In the genomic region with DNA sequence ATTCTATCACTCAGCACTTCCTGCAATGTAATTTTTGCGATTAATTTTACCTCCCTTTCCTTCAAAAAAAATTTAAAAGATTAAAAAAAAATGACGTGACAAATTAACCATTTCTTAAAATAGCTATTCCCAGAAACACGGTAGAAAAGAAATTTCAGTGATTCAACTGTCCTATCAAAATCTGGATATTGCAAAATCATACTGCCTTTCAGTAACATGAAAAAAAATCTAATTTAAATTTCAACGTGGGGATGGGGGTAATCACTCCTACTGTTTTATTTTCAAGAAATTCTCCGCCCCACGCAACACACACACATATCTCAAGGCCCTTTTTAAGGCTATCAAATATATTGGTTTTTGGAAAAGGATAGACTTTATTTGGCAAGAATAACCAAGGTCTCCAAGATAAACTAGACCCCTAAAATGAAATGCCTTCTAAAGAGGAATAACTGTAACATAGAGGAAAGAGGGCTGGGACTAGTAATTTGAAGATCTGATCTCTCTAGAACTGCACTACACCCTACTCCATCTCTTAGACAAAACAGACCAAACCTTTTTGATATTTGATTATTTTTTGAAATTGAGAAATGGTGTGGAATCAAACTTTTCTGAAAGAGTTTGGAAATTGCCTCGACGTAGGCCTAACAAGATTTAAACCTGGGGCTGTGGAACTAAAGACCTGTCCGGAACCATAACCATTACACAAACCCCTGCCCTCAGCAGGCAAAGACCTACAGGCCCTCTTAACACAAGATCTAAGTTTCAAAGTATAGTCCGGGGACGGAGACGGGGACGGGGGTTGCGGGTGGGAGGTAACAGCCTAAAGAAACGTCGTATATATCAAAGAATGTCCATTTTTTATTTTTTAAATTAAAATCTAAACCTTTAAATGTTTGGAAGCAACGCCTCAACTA, we compare ENCODE assay signal across 8 cellular contexts. TPM values are rescaled to one million over a fixed set of nuclear protein-coding genes. Genes with fewer than 3 reads are reported as not detected.
A peak's percentile ranks its signal among the peaks of the same experiment; 100 is the strongest.
DNase-seq lines count a peak whose midpoint lies in the region; ATAC-seq and TF ChIP-seq lines count a peak whose summit lies in the region.

No MANE protein-coding gene starts in this region.

- peaks cover 7 to 41% of the 10 kb centered on the region in 2 experiments; a peak in 2 of 4 replicates for H3K79me1 ChIP-seq in IMR-90 (ENCODE audit: low read depth in 1 of 2, low read length in 2 of 2)

- H2AK5ac ChIP-seq in IMR-90 (ENCODE audit: low read depth, low read length): no peak overlapping the region

- H2BK120ac ChIP-seq in IMR-90 (ENCODE audit: low read depth, low read length): peak overlapping the region; percentile 27; the same call in 1 of the 2 replicates

- H3K27me3 Mint-ChIP-seq in Calu3 (ENCODE audit: unreplicated experiment): no peaks in the 10 kb centered on the region
- no peaks in the 10 kb centered on the region for H3K27me3 Mint-ChIP-seq in stimulated activated naive CD8-positive, alpha-beta T cell treated with anti-CD3 and anti-CD28 coated beads, Interleukin-15, amount 100 ng/mL, for 72 hours

- H3K36me3 Mint-ChIP-seq in Calu3 (ENCODE audit: insufficient read depth, unreplicated experiment): peaks cover 17% of the 10 kb centered on the region

- H3K9ac ChIP-seq in IMR-90 (ENCODE audit: low read depth, low read length): peak overlapping the region; percentile 98

- intact Hi-C loops in Calu3 (cut with micrococcal nuclease; ENCODE audit: unreplicated experiment) (loop anchor here (5.0 kb wide), 2 partner anchors 52 to 132 kb away; a partner anchor contains a TSS), IMR-90 (cut with micrococcal nuclease) (loop anchor here (1.0 to 5.0 kb wide), 2 partner anchors 47 to 313 kb away; no protein-coding TSS in a partner anchor)

- peaks cover 5% of the 10 kb centered on the region for H3K9me1 ChIP-seq in IMR-90 (ENCODE audit: insufficient read depth, low read length)

- H2BK15ac ChIP-seq in IMR-90 (ENCODE audit: low read depth, low read length): no peak overlapping the region

- peak overlapping the region; percentile 85 for H3K4me3 Mint-ChIP-seq in Calu3 (ENCODE audit: low read depth, unreplicated experiment)
- H3K4me3 Mint-ChIP-seq in stimulated activated naive CD8-positive, alpha-beta T cell treated with anti-CD3 and anti-CD28 coated beads, Interleukin-15, amount 100 ng/mL, for 72 hours: peak overlapping the region; percentile 85 to 97

- H2AK9ac ChIP-seq in IMR-90 (replicated peaks; ENCODE audit: low read depth, low read length, poor library complexity): no peak overlapping the region

- peak overlapping the region; percentile 93 for H3K18ac ChIP-seq in IMR-90 (ENCODE audit: low read depth, low read length)

- peaks cover 11% of the 10 kb centered on the region for H3K4me1 Mint-ChIP-seq in Calu3 (ENCODE audit: low read depth, unreplicated experiment)
- H3K4me1 Mint-ChIP-seq in stimulated activated naive CD8-positive, alpha-beta T cell treated with anti-CD3 and anti-CD28 coated beads, Interleukin-15, amount 100 ng/mL, for 72 hours: peaks cover 40% of the 10 kb centered on the region

- peak overlapping the region; percentile 74 for H2BK5ac ChIP-seq in IMR-90 (ENCODE audit: low read depth, low read length, poor library complexity, severe bottlenecking)

- peak overlapping the region; percentile 62 for H3K4ac ChIP-seq in IMR-90 (ENCODE audit: low read depth, low read length)

- WGBS in IMR-90 (ENCODE audit: extremely low coverage in 2 of 2, insufficient read length in 1 of 2), 2 experiments: no CpG with 5 or more reads among the region's 17 CpGs

- H3K4me2 ChIP-seq in IMR-90 (ENCODE audit: low read depth, low read length): peak overlapping the region; percentile 99

- peaks cover 12% of the 10 kb centered on the region for H3K36me3 ChIP-seq in IMR-90 (ENCODE audit: control insufficient read depth, insufficient read depth, low read length)

- no peaks in the 10 kb centered on the region for H3K9me3 Mint-ChIP-seq in Calu3 (ENCODE audit: low read depth, unreplicated experiment)
- no peaks in the 10 kb centered on the region for H3K9me3 Mint-ChIP-seq in stimulated activated naive CD8-positive, alpha-beta T cell treated with anti-CD3 and anti-CD28 coated beads, Interleukin-15, amount 100 ng/mL, for 72 hours

- no peak overlapping the region for H2BK20ac ChIP-seq in IMR-90 (ENCODE audit: low read depth, low read length)

- no peak for TF ChIP-seq RAD21 in IMR-90 (IDR thresholded peaks at IDR 0.05; ENCODE audit: low read length)

- no peak overlapping the region for H2AFZ ChIP-seq in IMR-90 (replicated peaks; ENCODE audit: low read length, poor library complexity)

- BruUV-seq in Calu3 (replicated peaks; lab: Mats Ljungman, UMichigan): no TSS peak
- no TSS peak for BruUV-seq in IMR-90 (replicated peaks; lab: Mats Ljungman, UMichigan)

- peak overlapping the region; percentile 36 for H3K14ac ChIP-seq in IMR-90 (replicated peaks; ENCODE audit: low read depth, low read length)

- peak; percentile 14 for DNase-seq in Calu3
- DNase-seq in IMR-90: no peak
- peak; percentile 26 for DNase-seq in astrocyte of the spinal cord (ENCODE audit: low read depth, low spot score)
- peak; percentile 20 for DNase-seq in iris pigment epithelial cell (ENCODE audit: low read depth)
- no peak for DNase-seq in stimulated activated naive CD8-positive, alpha-beta T cell treated with anti-CD3 and anti-CD28 coated beads, Interleukin-15, amount 100 ng/mL, for 72 hours
- no peak for DNase-seq in NCI-H526 treated with DMSO at 0.1 percent for 48 hours (lab: John Stamatoyannopoulos, UW)
- no peak for DNase-seq in NCI-H1105 treated with DMSO at 0.1 percent for 48 hours (lab: John Stamatoyannopoulos, UW)

- peak overlapping the region; percentile 45; the same call in 1 of the 2 replicates for H4K91ac ChIP-seq in IMR-90 (ENCODE audit: insufficient read depth, low read depth, low read length)

- H4K8ac ChIP-seq in IMR-90 (ENCODE audit: low read depth in 2 of 2, low read length in 2 of 2): peak overlapping the region; percentile 38 to 72

- H3K23ac ChIP-seq in IMR-90 (ENCODE audit: low read depth, low read length): peak overlapping the region; percentile 70; the same call in 1 of the 2 replicates

- dilution Hi-C loops in IMR-90 (cut with HindIII; ENCODE audit: low sequenced_read_pairs, unreplicated experiment): no loop called here

- H3K27ac ChIP-seq in IMR-90 (ENCODE audit: insufficient read depth, low read length): peak overlapping the region; percentile 94

- peaks cover 7% of the 10 kb centered on the region for H3K4me1 ChIP-seq in IMR-90 (ENCODE audit: control insufficient read depth, insufficient read depth, low read length)

- peak overlapping the region; percentile 81 for H3K56ac ChIP-seq in IMR-90 (ENCODE audit: extremely low read depth, insufficient read depth, low read length)

- peak overlapping the region; percentile 80 for H3K27ac Mint-ChIP-seq in Calu3 (ENCODE audit: unreplicated experiment)
- H3K27ac Mint-ChIP-seq in stimulated activated naive CD8-positive, alpha-beta T cell treated with anti-CD3 and anti-CD28 coated beads, Interleukin-15, amount 100 ng/mL, for 72 hours: peak overlapping the region; percentile 95 to 96

- no peaks in the 10 kb centered on the region for H3K9me3 ChIP-seq in IMR-90 (ENCODE audit: control insufficient read depth, insufficient read depth, low read length)

- H3K27me3 ChIP-seq in IMR-90 (ENCODE audit: control insufficient read depth, insufficient read depth, low read length): no peaks in the 10 kb centered on the region

- H4K5ac ChIP-seq in IMR-90 (ENCODE audit: low read depth, low read length): peak overlapping the region; percentile 73

- POLR2A ChIA-PET in IMR-90 (lab: Charles Lee; ENCODE audit: unreplicated experiment): interaction anchor here (0.6 kb wide), 1 partner anchor 327 kb away, joined by 5 read pairs; no protein-coding TSS in a partner anchor

- no peak for TF ChIP-seq POLR2A in IMR-90 (IDR thresholded peaks at IDR 0.05; ENCODE audit: low read depth, low read length)

- TF ChIP-seq CTCF in Calu3 (IDR thresholded peaks at IDR 0.05; ENCODE audit: unreplicated experiment) (no peak), IMR-90 (conservative IDR thresholded peaks at IDR 0.05; ENCODE audit: low read depth, low read length) (no peak), astrocyte of the spinal cord (IDR thresholded peaks at IDR 0.05; ENCODE audit: low read depth, low read length) (no peak)

- CTCF ChIA-PET in Calu3 (lab: Charles Lee) (no interaction called here), IMR-90 (lab: Yijun Ruan, JAX) (interaction anchor here (1.2 kb wide), 1 partner anchor 47 kb away, joined by 4 read pairs; no protein-coding TSS in a partner anchor)

- ATAC-seq in IMR-90 (ENCODE audit: low read depth) (no peak), GM21576 (IDR thresholded peaks at IDR 0.05; ENCODE audit: unreplicated experiment) (no peak)
- ATAC-seq in stimulated activated naive CD8-positive, alpha-beta T cell treated with anti-CD3 and anti-CD28 coated beads, Interleukin-15, amount 100 ng/mL, for 72 hours: no peak

- H3K4me3 ChIP-seq in IMR-90 (ENCODE audit: insufficient read depth, low read depth, low read length) (peak overlapping the region; percentile 77), astrocyte of the spinal cord (ENCODE audit: low read depth, low read length) (peak overlapping the region; percentile 65)

- H4K20me1 ChIP-seq in IMR-90 (ENCODE audit: insufficient read depth, low read length): peaks cover 20% of the 10 kb centered on the region; the same call in 1 of the 2 replicates

- in situ Hi-C loops in IMR-90 (cut with MboI; ENCODE audit: low sequenced_read_pairs): no loop called here
- in situ Hi-C loops in astrocyte of the spinal cord (cut with HindIII; ENCODE audit: low sequenced_read_pairs): no loop called here

TF ChIP-seq in IMR-90, 13 proteins besides CTCF, POLR2A, EP300 and RAD21:
- no peak for TF ChIP-seq MAZ (IDR thresholded peaks at IDR 0.05; ENCODE audit: borderline replicate concordance, low read depth, low read length)
- peak; percentile 47 for TF ChIP-seq CEBPB (IDR thresholded peaks at IDR 0.05; ENCODE audit: low read depth, low read length)
TF ChIP-seq in IMR-90: peak in this region for 1.

RNA-seq across cellular contexts. Expression of a gene that starts 0.9 kb away (rescaled TPM):
- total RNA-seq in Calu3 (2022) (27.9 and 31.1 TPM in 2 replicates), IMR-90 (2012; rRNA removed) (26.3 and 28.1 TPM in 2 replicates)
- polyA plus RNA-seq in IMR-90 (2012; rRNA removed): 15.7 and 19.7 TPM in 2 replicates
- polyA plus RNA-seq in IMR-90 (2012; cell fraction: cytosol; rRNA removed): 8.3 and 17.3 TPM in 2 replicates
- 30.5 and 73.0 TPM in 2 replicates for polyA plus RNA-seq in IMR-90 (2012; cell fraction: nucleus; rRNA removed; ENCODE audit: low replicate concordance)

RNA-seq across cellular contexts. Expression of a gene that starts 11.5 kb away (rescaled TPM):
- total RNA-seq in Calu3 (2022) (not detected in 2 replicates), IMR-90 (2012; rRNA removed) (not detected in 2 replicates)
- not detected in 2 replicates for polyA plus RNA-seq in IMR-90 (2012; rRNA removed)
- polyA plus RNA-seq in IMR-90 (2012; cell fraction: cytosol; rRNA removed): not detected in 2 replicates
- polyA plus RNA-seq in IMR-90 (2012; cell fraction: nucleus; rRNA removed; ENCODE audit: low replicate concordance): not detected in 2 replicates

RNA-seq across cellular contexts. Expression of a gene that starts 50.7 kb away (rescaled TPM):
- total RNA-seq in Calu3 (2022): 64.9 and 70.6 TPM in 2 replicates
- total RNA-seq in IMR-90 (2012; rRNA removed): 22.9 and 24.7 TPM in 2 replicates
- polyA plus RNA-seq in IMR-90 (2012; rRNA removed): 16.6 and 18.7 TPM in 2 replicates
- 5.0 and 6.3 TPM in 2 replicates for polyA plus RNA-seq in IMR-90 (2012; cell fraction: cytosol; rRNA removed)
- polyA plus RNA-seq in IMR-90 (2012; cell fraction: nucleus; rRNA removed; ENCODE audit: low replicate concordance): 24.4 and 71.3 TPM in 2 replicates

Comparison
In these comparisons a context has a peak if more than half of its experiments do, and no peak if none do; other contexts are left out.
1. DNase-seq: peak in Calu3 (single experiment), astrocyte of the spinal cord (single experiment) and iris pigment epithelial cell (single experiment); none in IMR-90 (single experiment), stimulated activated naive CD8-positive, alpha-beta T cell treated with anti-CD3 and anti-CD28 coated beads, Interleukin-15, amount 100 ng/mL, for 72 hours (0 of 2), NCI-H526 treated with DMSO at 0.1 percent for 48 hours (single experiment) and NCI-H1105 treated with DMSO at 0.1 percent for 48 hours (single experiment).